29 cellular contexts compared by ENCODE assay signal in the genomic region with DNA sequence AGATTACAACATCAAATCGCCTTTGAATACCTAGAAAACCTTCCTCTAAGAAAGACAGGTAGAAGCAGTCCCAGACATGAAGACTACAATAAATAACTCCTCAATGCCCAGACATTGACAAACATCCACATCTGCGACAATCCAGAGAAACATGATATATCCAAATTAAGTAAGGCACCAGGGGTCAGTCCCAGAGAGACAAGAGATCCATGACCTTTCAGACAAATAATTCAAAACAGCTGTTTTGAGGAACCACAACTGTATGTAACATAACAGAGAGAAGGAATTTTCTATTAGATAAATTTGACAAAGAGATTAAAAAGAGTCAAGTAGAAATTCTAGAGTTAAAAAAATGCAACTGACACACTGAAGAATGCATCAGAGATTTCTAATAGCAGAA.
"Had no signal": no experiment of that assay in that cellular context is flagged by ENCODE, and none has a peak within 500 bp of the region (broad histone marks: within the 10 kb centered on the region; RNA-seq: fewer than 3 reads in every experiment).

No MANE protein-coding gene starts in this region.

- H3K27me3 Mint-ChIP-seq: activated CD4-positive, alpha-beta memory T cell treated with anti-CD3 and anti-CD28 coated beads for 36 hours; activated CD4-positive, alpha-beta T cell treated with anti-CD3 and anti-CD28 coated beads for 36 hours; activated CD4-positive, alpha-beta T cell treated with anti-CD3 and anti-CD28 coated beads, Interleukin-2, amount 10 ng/mL, durations not matched to agents 24 days and 14 days; activated CD8-positive, alpha-beta memory T cell treated with anti-CD3 and anti-CD28 coated beads, Interleukin-2, amount 10 ng/mL, durations not matched to agents 7 days and 5 days; activated naive CD4-positive, alpha-beta T cell treated with anti-CD3 and anti-CD28 coated beads, Interleukin-2, amount 50 U/mL, for 24 hours had no signal

- FAIRE-seq: astrocyte, endometrium had no signal

- H3K4me3 ChIP-seq: gastroesophageal sphincter, heart right ventricle had no signal

- H3K9me3 ChIP-seq: gastroesophageal sphincter, heart right ventricle had no signal

- H3K4me3 Mint-ChIP-seq: activated CD4-positive, alpha-beta memory T cell treated with anti-CD3 and anti-CD28 coated beads for 36 hours; activated CD4-positive, alpha-beta T cell treated with anti-CD3 and anti-CD28 coated beads for 36 hours; activated CD4-positive, alpha-beta T cell treated with anti-CD3 and anti-CD28 coated beads, Interleukin-2, amount 10 ng/mL, durations not matched to agents 24 days and 14 days; activated CD8-positive, alpha-beta memory T cell treated with anti-CD3 and anti-CD28 coated beads, Interleukin-2, amount 10 ng/mL, durations not matched to agents 7 days and 5 days; activated CD8-positive, alpha-beta T cell treated with anti-CD3 and anti-CD28 coated beads, Interleukin-2, amount 10 ng/mL, durations not matched to agents 7 days and 5 days; activated naive CD4-positive, alpha-beta T cell treated with anti-CD3 and anti-CD28 coated beads for 36 hours; activated naive CD4-positive, alpha-beta T cell treated with anti-CD3 and anti-CD28 coated beads, Interleukin-2, amount 50 U/mL, for 24 hours; activated T-helper 1 cell treated with anti-CD3 and anti-CD28 coated beads, Interleukin-12 subunit alpha, Interleukin-12 subunit beta, Interleukin-2, Interleukin-4 antibody, amounts not matched to agents 30 ng/mL and 10 ng/mL and 1 ng/mL, durations not matched to agents 14 hours and 24 hours and 36 hours had no signal

- DNase-seq: activated CD4-positive, alpha-beta memory T cell treated with anti-CD3 and anti-CD28 coated beads for 36 hours; activated CD4-positive, alpha-beta T cell treated with anti-CD3 and anti-CD28 coated beads for 36 hours; activated CD4-positive, alpha-beta T cell treated with anti-CD3 and anti-CD28 coated beads, Interleukin-2, amount 10 ng/mL, durations not matched to agents 24 days and 14 days; activated CD4-positive, CD25-positive, alpha-beta regulatory T cell; activated CD4-positive, CD25-positive, alpha-beta regulatory T cell treated with anti-CD3 and anti-CD28 coated beads, Interleukin-2, amount 50 U/mL, for 72 hours; activated CD8-positive, alpha-beta memory T cell treated with anti-CD3 and anti-CD28 coated beads, Interleukin-2, amount 10 ng/mL, durations not matched to agents 7 days and 5 days; activated CD8-positive, alpha-beta memory T cell treated with anti-CD3 and anti-CD28 coated beads, Interleukin-2, amount 50 U/mL, for 4 hours; activated CD8-positive, alpha-beta T cell treated with anti-CD3 and anti-CD28 coated beads, Interleukin-2, amount 10 ng/mL, durations not matched to agents 7 days and 5 days; activated effector memory CD4-positive, alpha-beta T cell treated with anti-CD3 and anti-CD28 coated beads, Interleukin-2, amount 50 U/mL, for 16 hours; activated naive CD4-positive, alpha-beta T cell treated with anti-CD3 and anti-CD28 coated beads for 36 hours; activated T-cell treated with anti-CD3 and anti-CD28 coated beads, Interleukin-2, amount 50 U/mL, for 1 hour; activated T-cell treated with anti-CD3 and anti-CD28 coated beads, Interleukin-2, amount 50 U/mL, for 48 hours; amniotic stem cell; anterior cingulate cortex; caudate nucleus; cerebellar nuclear complex; cortex of kidney; dermis blood vessel endothelial cell; effector CD8-positive, alpha-beta T cell; foreskin melanocyte; heart right ventricle; T-helper 2 cell had no signal

- H3K27ac ChIP-seq: gastroesophageal sphincter, heart right ventricle had no signal

- H3K27ac Mint-ChIP-seq: activated CD4-positive, alpha-beta memory T cell treated with anti-CD3 and anti-CD28 coated beads for 36 hours; activated CD4-positive, alpha-beta T cell treated with anti-CD3 and anti-CD28 coated beads for 36 hours; activated CD4-positive, alpha-beta T cell treated with anti-CD3 and anti-CD28 coated beads, Interleukin-2, amount 10 ng/mL, durations not matched to agents 24 days and 14 days; activated CD8-positive, alpha-beta memory T cell treated with anti-CD3 and anti-CD28 coated beads, Interleukin-2, amount 10 ng/mL, durations not matched to agents 7 days and 5 days; activated CD8-positive, alpha-beta T cell treated with anti-CD3 and anti-CD28 coated beads, Interleukin-2, amount 10 ng/mL, durations not matched to agents 7 days and 5 days; activated naive CD4-positive, alpha-beta T cell treated with anti-CD3 and anti-CD28 coated beads for 36 hours; activated naive CD4-positive, alpha-beta T cell treated with anti-CD3 and anti-CD28 coated beads, Interleukin-2, amount 50 U/mL, for 24 hours; activated T-helper 1 cell treated with anti-CD3 and anti-CD28 coated beads, Interleukin-12 subunit alpha, Interleukin-12 subunit beta, Interleukin-2, Interleukin-4 antibody, amounts not matched to agents 30 ng/mL and 10 ng/mL and 1 ng/mL, durations not matched to agents 14 hours and 24 hours and 36 hours; activated T-helper 2 cell treated with anti-CD3 and anti-CD28 coated beads, Interferon-gamma antibody, Interleukin-2, Interleukin-4, amounts not matched to agents 10 μg/mL and 5 μg/mL and 100 μg/mL, durations not matched to agents 14 hours and 24 hours and 36 hours had no signal

- H3K27me3 ChIP-seq: gastroesophageal sphincter, heart right ventricle had no signal

- ATAC-seq: activated CD4-positive, alpha-beta T cell treated with anti-CD3 and anti-CD28 coated beads for 36 hours; activated CD8-positive, alpha-beta memory T cell treated with anti-CD3 and anti-CD28 coated beads, Interleukin-2, amount 10 ng/mL, durations not matched to agents 7 days and 5 days; activated CD8-positive, alpha-beta T cell treated with anti-CD3 and anti-CD28 coated beads, Interleukin-2, amount 10 ng/mL, durations not matched to agents 7 days and 5 days; esophagus mucosa; gastroesophageal sphincter; heart right ventricle had no signal

- H3K9me3 Mint-ChIP-seq: activated CD4-positive, alpha-beta memory T cell treated with anti-CD3 and anti-CD28 coated beads for 36 hours; activated CD4-positive, alpha-beta T cell treated with anti-CD3 and anti-CD28 coated beads, Interleukin-2, amount 10 ng/mL, durations not matched to agents 24 days and 14 days; activated naive CD4-positive, alpha-beta T cell treated with anti-CD3 and anti-CD28 coated beads for 36 hours; activated naive CD4-positive, alpha-beta T cell treated with anti-CD3 and anti-CD28 coated beads, Interleukin-2, amount 50 U/mL, for 24 hours; activated T-helper 1 cell treated with anti-CD3 and anti-CD28 coated beads, Interleukin-12 subunit alpha, Interleukin-12 subunit beta, Interleukin-2, Interleukin-4 antibody, amounts not matched to agents 30 ng/mL and 10 ng/mL and 1 ng/mL, durations not matched to agents 14 hours and 24 hours and 36 hours; activated T-helper 2 cell treated with anti-CD3 and anti-CD28 coated beads, Interferon-gamma antibody, Interleukin-2, Interleukin-4, amounts not matched to agents 10 μg/mL and 5 μg/mL and 100 μg/mL, durations not matched to agents 14 hours and 24 hours and 36 hours had no signal
